In the genomic region with DNA sequence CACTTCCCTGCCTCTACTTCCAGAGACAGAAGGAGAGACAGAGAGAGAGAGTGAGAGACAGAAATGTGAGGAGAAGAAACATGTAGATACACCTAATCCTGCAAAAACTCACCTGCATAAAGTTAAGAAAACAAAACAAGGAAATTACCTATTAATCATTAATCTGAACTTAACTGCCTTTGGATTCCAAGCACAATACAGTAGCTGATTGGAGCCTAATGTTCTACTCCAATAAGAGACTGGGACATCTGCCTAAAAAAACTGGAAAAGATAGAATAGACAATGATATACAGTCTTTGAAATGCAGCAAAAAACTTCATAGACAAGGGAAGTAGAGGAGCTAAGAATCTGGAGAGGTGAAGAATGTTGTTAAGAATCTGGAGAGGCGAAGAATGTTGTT, we compare ENCODE assay signal across 19 cellular contexts.
"Had no signal": no experiment of that assay in that cellular context is flagged by ENCODE, and none has a peak within 500 bp of the region (broad histone marks: within the 10 kb centered on the region; RNA-seq: fewer than 3 reads in every experiment).

No MANE protein-coding gene starts in this region.

- H3K9me3 Mint-ChIP-seq: endodermal cell, nephron progenitor cell had no signal

- ATAC-seq: heart left ventricle; left ventricle myocardium superior; psoas muscle; stimulated activated memory B cell treated with anti-CD40 and anti-IgM and Interleukin-4, amounts not matched to agents 10 μg/mL and 1 μg/mL and 100 μg/mL, for 72 hours; upper lobe of right lung had no signal

- H3K36me3 ChIP-seq: heart left ventricle, tibial artery, upper lobe of right lung, vagina had no signal

- H3K4me3 Mint-ChIP-seq: endodermal cell; naive B cell; nephron progenitor cell; stimulated activated memory B cell treated with anti-CD40 and anti-IgM and Interleukin-4, amounts not matched to agents 10 μg/mL and 1 μg/mL and 100 μg/mL, for 72 hours; stimulated activated naive CD8-positive, alpha-beta T cell treated with anti-CD3 and anti-CD28 coated beads, Interleukin-15, Interleukin-2, amounts not matched to agents 100 ng/mL and 50 ng/mL, for 24 hours had no signal

- H3K4me1 Mint-ChIP-seq: naive B cell; nephron progenitor cell; stimulated activated memory B cell treated with anti-CD40 and anti-IgM and Interleukin-4, amounts not matched to agents 10 μg/mL and 1 μg/mL and 100 μg/mL, for 72 hours had no signal

- H3K27ac ChIP-seq: coronary artery, heart left ventricle, psoas muscle, tibial artery, upper lobe of right lung, vagina had no signal

- H3K4me1 ChIP-seq: heart left ventricle, tibial artery, upper lobe of right lung, vagina had no signal

- H3K27me3 Mint-ChIP-seq: naive B cell; stimulated activated memory B cell treated with anti-CD40 and anti-IgM and Interleukin-4, amounts not matched to agents 10 μg/mL and 1 μg/mL and 100 μg/mL, for 72 hours; stimulated activated naive CD8-positive, alpha-beta T cell treated with anti-CD3 and anti-CD28 coated beads, Interleukin-15, Interleukin-2, amounts not matched to agents 100 ng/mL and 50 ng/mL, for 24 hours had no signal

- DNase-seq: effector CD4-positive, alpha-beta T cell; endodermal cell; foreskin melanocyte; heart left ventricle; hippocampal formation; left ventricle myocardium superior; mesendoderm; naive B cell; nephron progenitor cell; psoas muscle; stimulated activated CD4-positive, alpha-beta T cell treated with anti-CD3 and anti-CD28 coated beads, Interleukin-4, amount 100 ng/mL, for 24 hours; tibial artery; upper lobe of right lung had no signal

- H3K27me3 ChIP-seq: heart left ventricle, tibial artery, upper lobe of right lung, vagina had no signal

- H3K4me2 ChIP-seq: smooth muscle cell had no signal

- H3K36me3 Mint-ChIP-seq: naive B cell; stimulated activated memory B cell treated with anti-CD40 and anti-IgM and Interleukin-4, amounts not matched to agents 10 μg/mL and 1 μg/mL and 100 μg/mL, for 72 hours had no signal

- H3K27ac Mint-ChIP-seq: endodermal cell; naive B cell; nephron progenitor cell; stimulated activated memory B cell treated with anti-CD40 and anti-IgM and Interleukin-4, amounts not matched to agents 10 μg/mL and 1 μg/mL and 100 μg/mL, for 72 hours; stimulated activated naive CD8-positive, alpha-beta T cell treated with anti-CD3 and anti-CD28 coated beads, Interleukin-15, Interleukin-2, amounts not matched to agents 100 ng/mL and 50 ng/mL, for 24 hours had no signal

- H3K4me3 ChIP-seq: coronary artery, heart left ventricle, lung, psoas muscle, smooth muscle cell, tibial artery, upper lobe of right lung, vagina had no signal

- H3K9me3 ChIP-seq: heart left ventricle, psoas muscle, tibial artery, upper lobe of right lung, vagina had no signal
